Comparison of ENCODE assay signal across 18 cellular contexts in genomic region chr21:34061983-34062382, GRCh38. TPM values are rescaled to one million over a fixed set of nuclear protein-coding genes. Genes with fewer than 3 reads are reported as not detected.
A peak's percentile ranks its signal among the peaks of the same experiment; 100 is the strongest.
DNase-seq lines count a peak whose midpoint lies in the region; ATAC-seq and TF ChIP-seq lines count a peak whose summit lies in the region.
"Had no signal": no experiment of that assay in that cellular context is flagged by ENCODE, and none has a peak within 500 bp of the region (broad histone marks: within the 10 kb centered on the region; RNA-seq: fewer than 3 reads in every experiment).

No MANE protein-coding gene starts in this region.

- H3K4me1 Mint-ChIP-seq in endodermal cell, result peaks cover 1% of the 10 kb centered on the region
- H3K4me1 Mint-ChIP-seq in neural progenitor cell, result peaks cover under 1% of the 10 kb centered on the region
- H3K4me1 Mint-ChIP-seq: natural killer cell had no signal

- ATAC-seq in HG02973 (IDR thresholded peaks at IDR 0.05; ENCODE audit: unreplicated experiment), result no peak
- ATAC-seq: heart left ventricle, natural killer cell, right cardiac atrium had no signal

- H3K36me3 ChIP-seq in OCI-LY3 (replicated peaks; ENCODE audit: low read depth, low read length) (no peaks in the 10 kb centered on the region), endodermal cell (ENCODE audit: control insufficient read depth, insufficient read depth, low read length) (no peaks in the 10 kb centered on the region), neural progenitor cell (no peaks in the 10 kb centered on the region)
- H3K36me3 ChIP-seq: cardiac muscle cell, heart left ventricle, left ventricle myocardium inferior had no signal

- H3K79me2 ChIP-seq in OCI-LY3 (ENCODE audit: low read length) (no peaks in the 10 kb centered on the region), neural progenitor cell (ENCODE audit: low read depth) (no peaks in the 10 kb centered on the region)

- in situ Hi-C loops in ACHN (cut with HindIII; ENCODE audit: low pct_ligation_motif_present, low pct_unique_long_range_greater_than_20kb, low sequenced_read_pairs), result no loop called here

- no peaks in the 10 kb centered on the region for H3K36me3 Mint-ChIP-seq in endodermal cell (ENCODE audit: low read depth)
- peaks cover 1% of the 10 kb centered on the region for H3K36me3 Mint-ChIP-seq in neural progenitor cell
- H3K36me3 Mint-ChIP-seq: activated CD4-positive, alpha-beta memory T cell treated with anti-CD3 and anti-CD28 coated beads for 36 hours; natural killer cell had no signal

- H4K20me1 ChIP-seq in OCI-LY3 (ENCODE audit: insufficient read depth, low read length), result no peaks in the 10 kb centered on the region
- no peaks in the 10 kb centered on the region for H4K20me1 ChIP-seq in neural progenitor cell (ENCODE audit: low read depth)

- no peaks in the 10 kb centered on the region for H3K9me3 ChIP-seq in OCI-LY3 (ENCODE audit: insufficient read depth, low read length)
- H3K9me3 ChIP-seq in endodermal cell (ENCODE audit: control insufficient read depth, low read length), result no peaks in the 10 kb centered on the region
- no peaks in the 10 kb centered on the region for H3K9me3 ChIP-seq in neural progenitor cell (ENCODE audit: low read depth)
- H3K9me3 ChIP-seq: heart left ventricle, left ventricle myocardium inferior had no signal

- no peaks in the 10 kb centered on the region for H3F3A ChIP-seq in neural progenitor cell (ENCODE audit: low read depth)

- WGBS in endodermal cell (ENCODE audit: insufficient coverage in 1 of 2, insufficient read length in 1 of 2), 2 experiments, result 88% methylated on average over 1 of the region's 3 CpGs; no CpG with 5 or more reads in 1 of the 2 experiments

- H3K9me3 Mint-ChIP-seq in endodermal cell, result no peaks in the 10 kb centered on the region
- H3K9me3 Mint-ChIP-seq in neural progenitor cell, result peaks cover 2% of the 10 kb centered on the region
- H3K9me3 Mint-ChIP-seq: activated CD4-positive, alpha-beta memory T cell treated with anti-CD3 and anti-CD28 coated beads for 36 hours had no signal

- peak overlapping the region; percentile 54; the same call in 1 of the 2 replicates for H2AFZ ChIP-seq in OCI-LY3 (ENCODE audit: low read depth, low read length)
- H2AFZ ChIP-seq in neural progenitor cell (replicated peaks), result no peak overlapping the region

- peaks cover 17% of the 10 kb centered on the region for H3K27me3 Mint-ChIP-seq in endodermal cell (ENCODE audit: insufficient read depth)
- H3K27me3 Mint-ChIP-seq in neural progenitor cell (ENCODE audit: insufficient read depth, low read depth), result no peaks in the 10 kb centered on the region
- H3K27me3 Mint-ChIP-seq: activated CD4-positive, alpha-beta memory T cell treated with anti-CD3 and anti-CD28 coated beads for 36 hours; CD4-positive, alpha-beta T cell had no signal

- DNase-seq in ACHN, result peak; percentile 4
- peak; percentile 34 for DNase-seq in ELR (ENCODE audit: low read depth)
- peak; percentile 61 for DNase-seq in endodermal cell
- no peak for DNase-seq in amygdala (lab: John Stamatoyannopoulos, UW)
- no peak for DNase-seq in neural progenitor cell (ENCODE audit: low spot score)
- no peak for DNase-seq in middle frontal gyrus (ENCODE audit: extremely low spot score, low spot score)
- DNase-seq: activated CD4-positive, alpha-beta memory T cell treated with anti-CD3 and anti-CD28 coated beads for 36 hours; activated naive CD4-positive, alpha-beta T cell treated with Interleukin-2 at 50 U/mL for 16 hours; CD4-positive, alpha-beta T cell; heart left ventricle; left ventricle myocardium inferior; natural killer cell; NCI-H1694; NCI-H774; right cardiac atrium had no signal

- H3K27me3 ChIP-seq in OCI-LY3 (ENCODE audit: low read depth, low read length), result no peaks in the 10 kb centered on the region; the same call in 1 of the 2 replicates
- peaks cover 15% of the 10 kb centered on the region for H3K27me3 ChIP-seq in endodermal cell (ENCODE audit: control insufficient read depth, insufficient read depth, low read length, poor library complexity, severe bottlenecking)
- H3K27me3 ChIP-seq in neural progenitor cell, result no peaks in the 10 kb centered on the region
- H3K27me3 ChIP-seq: cardiac muscle cell, heart left ventricle had no signal

- TF ChIP-seq CTCF in OCI-LY3 (IDR thresholded peaks at IDR 0.05; ENCODE audit: low read depth, low read length) (no peak), endodermal cell (conservative IDR thresholded peaks at IDR 0.05) (no peak), neural progenitor cell (IDR thresholded peaks at IDR 0.05) (no peak)

- H3K27ac ChIP-seq in OCI-LY3 (ENCODE audit: low read length), result no peak overlapping the region
- no peak overlapping the region for H3K27ac ChIP-seq in endodermal cell (ENCODE audit: low read depth, low read length)
- no peak overlapping the region for H3K27ac ChIP-seq in neural progenitor cell
- H3K27ac ChIP-seq: cardiac muscle cell, heart left ventricle, left ventricle myocardium inferior had no signal

- no peak overlapping the region for H3K4me3 Mint-ChIP-seq in endodermal cell
- H3K4me3 Mint-ChIP-seq in neural progenitor cell, result no peak overlapping the region
- H3K4me3 Mint-ChIP-seq: activated CD4-positive, alpha-beta memory T cell treated with anti-CD3 and anti-CD28 coated beads for 36 hours; CD4-positive, alpha-beta T cell; natural killer cell had no signal

- no peak overlapping the region for H3K4me3 ChIP-seq in OCI-LY3 (ENCODE audit: low read length)
- no peak overlapping the region for H3K4me3 ChIP-seq in endodermal cell (ENCODE audit: low read length)
- H3K4me3 ChIP-seq in neural progenitor cell, result no peak overlapping the region
- H3K4me3 ChIP-seq: cardiac muscle cell, heart left ventricle, left ventricle myocardium inferior had no signal

- no peak overlapping the region for H3K27ac Mint-ChIP-seq in endodermal cell
- no peak overlapping the region for H3K27ac Mint-ChIP-seq in neural progenitor cell
- H3K27ac Mint-ChIP-seq: activated CD4-positive, alpha-beta memory T cell treated with anti-CD3 and anti-CD28 coated beads for 36 hours; CD4-positive, alpha-beta T cell; natural killer cell had no signal

- no peaks in the 10 kb centered on the region for H3K4me1 ChIP-seq in OCI-LY3 (ENCODE audit: low read length)
- H3K4me1 ChIP-seq in endodermal cell (ENCODE audit: control insufficient read depth, insufficient read depth, low read length), result no peaks in the 10 kb centered on the region
- no peaks in the 10 kb centered on the region for H3K4me1 ChIP-seq in neural progenitor cell
- H3K4me1 ChIP-seq: heart left ventricle, left ventricle myocardium inferior had no signal

- H3K4me2 ChIP-seq in OCI-LY3 (ENCODE audit: low read length), result peak overlapping the region; percentile 27; the same call in 1 of the 2 replicates
- no peak overlapping the region for H3K4me2 ChIP-seq in neural progenitor cell

- H3K9ac ChIP-seq in OCI-LY3 (ENCODE audit: low read length) (no peak overlapping the region), endodermal cell (ENCODE audit: extremely low read depth, low read length, poor library complexity, severe bottlenecking) (no peak overlapping the region), neural progenitor cell (no peak overlapping the region)

RNA-seq across cellular contexts. Expression of gene MRPS6, which starts 11.4 kb away (rescaled TPM):
- total RNA-seq in endodermal cell (100 to 1,000 TPM; 221 to 282 TPM), neural progenitor cell (ENCODE audit: low replicate concordance) (67.5 and 108 TPM in 2 replicates)
- 154 TPM for polyA plus RNA-seq in endodermal cell (2013, experiment 1 of 2)
- polyA plus RNA-seq in endodermal cell (2013, experiment 2 of 2), result 161 TPM

RNA-seq across cellular contexts. Expression of gene SLC5A3, which starts 11.4 kb away (rescaled TPM):
- total RNA-seq in endodermal cell (10 to 100 TPM; 41.9 to 57.2 TPM), neural progenitor cell (ENCODE audit: low replicate concordance) (31.8 and 44.3 TPM in 2 replicates)
- 13.8 TPM for polyA plus RNA-seq in endodermal cell (2013, experiment 1 of 2)
- polyA plus RNA-seq in endodermal cell (2013, experiment 2 of 2), result 13.9 TPM

Comparison
In these comparisons a context has a peak if more than half of its experiments do, and no peak if none do; other contexts are left out.
1. DNase-seq: peak in ACHN (single experiment), ELR (single experiment) and endodermal cell (single experiment); none in amygdala (0 of 56), neural progenitor cell (single experiment) and middle frontal gyrus (single experiment).